ENCODE assay signal across 13 cellular contexts in the genomic region with DNA sequence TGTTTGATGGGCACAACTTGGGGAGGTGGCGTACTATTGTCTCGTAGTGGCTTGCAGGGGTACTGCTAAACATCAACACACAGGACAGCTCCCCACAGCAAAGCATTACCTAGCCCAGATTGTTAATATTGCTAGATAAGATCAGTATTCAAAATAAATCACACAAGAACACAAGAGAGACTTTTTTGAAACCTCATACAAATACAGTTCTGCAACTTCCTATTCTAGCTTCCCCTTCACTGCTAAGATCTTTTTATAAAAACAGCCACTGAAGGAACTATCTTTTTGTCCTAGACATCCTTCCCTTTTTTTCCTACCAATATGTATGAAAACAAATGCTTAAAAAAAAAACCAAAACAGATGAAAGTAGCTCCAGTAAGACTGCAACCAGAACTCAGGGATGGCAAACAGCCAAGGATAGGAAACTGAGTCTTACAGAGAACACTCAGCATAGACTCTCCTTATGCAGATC.
DNase-seq lines count a peak whose midpoint lies in the region; ATAC-seq and TF ChIP-seq lines count a peak whose summit lies in the region.
"Had no signal": no experiment of that assay in that cellular context is flagged by ENCODE, and none has a peak within 500 bp of the region (broad histone marks: within the 10 kb centered on the region; RNA-seq: fewer than 3 reads in every experiment).

No MANE protein-coding gene starts in this region.

- H3K4me3 Mint-ChIP-seq in CD14-positive monocyte (peak overlapping the region; percentile 47 to 72), T-cell (peak overlapping the region; percentile 14 to 59 (median 17))
- peak overlapping the region; percentile 17 for H3K4me3 Mint-ChIP-seq in dendritic cell treated with granulocyte-macrophage colony-stimulating factor and Interleukin-4, amounts not matched to agents 40 ng/mL and 50 ng/mL, for 4 days

- H3K36me3 Mint-ChIP-seq in CD14-positive monocyte: peaks cover 18 to 48% of the 10 kb centered on the region in 2 donors
- H3K36me3 Mint-ChIP-seq in T-cell: peaks cover 13% of the 10 kb centered on the region
- peaks cover 68% of the 10 kb centered on the region for H3K36me3 Mint-ChIP-seq in dendritic cell treated with granulocyte-macrophage colony-stimulating factor and Interleukin-4, amounts not matched to agents 40 ng/mL and 50 ng/mL, for 4 days (ENCODE audit: low read depth)

- POLR2A ChIA-PET in T-cell (lab: Charles Lee): interaction anchor here (0.6 to 1.1 kb wide), 4 partner anchors 8 to 502 kb away, joined by 3 to 4 read pairs (median 4); no protein-coding TSS in a partner anchor

- H3K27me3 Mint-ChIP-seq in CD14-positive monocyte (ENCODE audit: low read depth in 3 of 3) (peaks cover 5 to 11% (median 8%) of the 10 kb centered on the region in 3 donors), T-cell (no peaks in the 10 kb centered on the region)
- H3K27me3 Mint-ChIP-seq in dendritic cell treated with granulocyte-macrophage colony-stimulating factor and Interleukin-4, amounts not matched to agents 40 ng/mL and 50 ng/mL, for 4 days: no peaks in the 10 kb centered on the region

- CTCF ChIA-PET in T-cell (lab: Charles Lee): interaction anchor here (0.5 to 1.5 kb wide), 5 partner anchors 14 to 667 kb away, joined by 3 to 8 read pairs (median 3); no protein-coding TSS in a partner anchor

- H3K27ac Mint-ChIP-seq in CD14-positive monocyte: peak overlapping the region; percentile 72 to 92 (median 89)
- peak overlapping the region; percentile 87 to 94 for H3K27ac Mint-ChIP-seq in T-cell
- H3K27ac Mint-ChIP-seq in dendritic cell treated with granulocyte-macrophage colony-stimulating factor and Interleukin-4, amounts not matched to agents 40 ng/mL and 50 ng/mL, for 4 days: peak overlapping the region; percentile 92

- DNase-seq in Ammon's horn (ENCODE audit: low spot score): peak; percentile 68
- no peak for DNase-seq in CD14-positive monocyte (ENCODE audit: low spot score)
- no peak for DNase-seq in T-cell
- no peak for DNase-seq in DMS153 treated with DMSO at 0.1 percent for 48 hours (lab: John Stamatoyannopoulos, UW; ENCODE audit: unreplicated experiment)
- DNase-seq in A172 (ENCODE audit: low spot score): no peak
- no peak for DNase-seq in DMS153 (lab: John Stamatoyannopoulos, UW)
- DNase-seq in stimulated activated CD4-positive, alpha-beta T cell treated with anti-CD3 and anti-CD28 coated beads, Interleukin-2, amount 100 ng/mL, for 48 hours: no peak
- DNase-seq: activated CD8-positive, alpha-beta memory T cell treated with anti-CD3 and anti-CD28 coated beads, Interleukin-2, amount 50 U/mL, for 48 hours; NCI-H187 treated with DMSO at 0.1 percent for 48 hours; NCI-H526; stimulated activated CD4-positive, alpha-beta T cell treated with anti-CD3 and anti-CD28 coated beads, Interleukin-2, amount 100 ng/mL, for 24 hours; stimulated activated CD8-positive, alpha-beta memory T cell treated with anti-CD3 and anti-CD28 coated beads, Interleukin-4, amount 100 ng/mL, for 48 hours had no signal

- peaks cover 67% of the 10 kb centered on the region for H3K4me1 Mint-ChIP-seq in CD14-positive monocyte
- peaks cover 83 to 87% (median 87%) of the 10 kb centered on the region in 3 donors for H3K4me1 Mint-ChIP-seq in T-cell
- peaks cover 67% of the 10 kb centered on the region for H3K4me1 Mint-ChIP-seq in dendritic cell treated with granulocyte-macrophage colony-stimulating factor and Interleukin-4, amounts not matched to agents 40 ng/mL and 50 ng/mL, for 4 days (ENCODE audit: low read depth)

- H3K9me3 Mint-ChIP-seq in CD14-positive monocyte (no peaks in the 10 kb centered on the region), T-cell (no peaks in the 10 kb centered on the region)
- H3K9me3 Mint-ChIP-seq in dendritic cell treated with granulocyte-macrophage colony-stimulating factor and Interleukin-4, amounts not matched to agents 40 ng/mL and 50 ng/mL, for 4 days: no peaks in the 10 kb centered on the region

- intact Hi-C loops in CD14-positive monocyte (cut with micrococcal nuclease): no loop called here
- intact Hi-C loops in dendritic cell treated with granulocyte-macrophage colony-stimulating factor and Interleukin-4, amounts not matched to agents 40 ng/mL and 50 ng/mL, for 4 days (cut with micrococcal nuclease): loop anchor here (1.0 kb wide), 1 partner anchor 78 kb away; no protein-coding TSS in a partner anchor

- TF ChIP-seq CTCF in CD14-positive monocyte (IDR thresholded peaks at IDR 0.05): no peak

- ATAC-seq in T-cell (replicated peaks in 1 of 4): peak in 3 of 4 experiments; percentile 15 to 31 (median 18)
